28 cellular contexts compared by ENCODE assay signal in genomic region chr17:47675380-47676198, GRCh38. TPM values are rescaled to one million over a fixed set of nuclear protein-coding genes. Genes with fewer than 3 reads are reported as not detected.
DNase-seq lines count a peak whose midpoint lies in the region; ATAC-seq and TF ChIP-seq lines count a peak whose summit lies in the region.
"Had no signal": no experiment of that assay in that cellular context is flagged by ENCODE, and none has a peak within 500 bp of the region (broad histone marks: within the 10 kb centered on the region; RNA-seq: fewer than 3 reads in every experiment).

No MANE protein-coding gene starts in this region.

- DNase-seq in left ventricle myocardium superior (no peak), cardiac septum (ENCODE audit: low spot score) (no peak), nephron progenitor cell (no peak), HuH-7.5 (ENCODE audit: low spot score) (no peak)
- DNase-seq in activated T-helper 2 cell treated with anti-CD3 and anti-CD28 coated beads, Interferon-gamma antibody, Interleukin-2, Interleukin-4, amounts not matched to agents 10 μg/mL and 5 μg/mL and 100 μg/mL, durations not matched to agents 14 hours and 24 hours and 36 hours (ENCODE audit: low spot score) = no peak
- no peak for DNase-seq in effector memory CD8-positive, alpha-beta T cell
- DNase-seq: activated CD4-positive, alpha-beta T cell treated with anti-CD3 and anti-CD28 coated beads, Interleukin-2, amount 10 ng/mL, durations not matched to agents 7 days and 5 days; activated CD8-positive, alpha-beta memory T cell treated with anti-CD3 and anti-CD28 coated beads, Interleukin-2, amount 50 U/mL, for 48 hours; activated gamma-delta T cell treated with Interleukin-2 at 50 U/mL for 16 hours; amniotic stem cell; brain microvascular endothelial cell; C1 segment of cervical spinal cord; erythroblast; heart right ventricle; Karpas-422; kidney glomerular epithelial cell; MV-4-11; NCI-H1436 treated with DMSO at 0.1 percent for 48 hours; NCI-H82; sigmoid colon; stimulated activated naive CD4-positive, alpha-beta T cell treated with Interleukin-2 at 50 U/mL for 16 hours had no signal

- no peak overlapping the region for H3K4me3 ChIP-seq in HEK293 (ENCODE audit: low read depth, low read length)
- H3K4me3 ChIP-seq in skeletal muscle tissue (ENCODE audit: low read length in 3 of 3) = no peak overlapping the region
- H3K4me3 ChIP-seq: HAP-1, heart right ventricle, neural progenitor cell, sigmoid colon had no signal

- intact Hi-C loops in left ventricle myocardium superior (cut with micrococcal nuclease) (no loop called here), cardiac septum (cut with DNase I) (no loop called here)
- intact Hi-C loops in activated T-helper 2 cell treated with anti-CD3 and anti-CD28 coated beads, Interferon-gamma antibody, Interleukin-2, Interleukin-4, amounts not matched to agents 10 μg/mL and 5 μg/mL and 100 μg/mL, durations not matched to agents 14 hours and 24 hours and 36 hours (cut with micrococcal nuclease) = no loop called here

- no peaks in the 10 kb centered on the region for H3K9me3 ChIP-seq in HEK293 (ENCODE audit: control insufficient read depth, insufficient read depth, low read depth, low read length)
- H3K9me3 ChIP-seq in skeletal muscle tissue (ENCODE audit: control insufficient read depth in 3 of 3, low read length in 3 of 3) = no peaks in the 10 kb centered on the region
- H3K9me3 ChIP-seq: HAP-1, heart right ventricle, sigmoid colon had no signal

- peaks cover 99 to 100% of the 10 kb centered on the region in 2 experiments for H3K36me3 ChIP-seq in HEK293 (ENCODE audit: control insufficient read depth in 2 of 2, insufficient read depth in 1 of 2, low read length in 2 of 2)
- peaks cover 68 to 87% (median 84%) of the 10 kb centered on the region in 3 donors for H3K36me3 ChIP-seq in skeletal muscle tissue (ENCODE audit: control insufficient read depth in 3 of 3, insufficient read depth in 3 of 3, low read length in 3 of 3)

- H3K9ac ChIP-seq in skeletal muscle tissue (ENCODE audit: low read depth in 1 of 3, low read length in 3 of 3) = no peak overlapping the region
- H3K9ac ChIP-seq: neural progenitor cell had no signal

- no peak overlapping the region for H3K4me3 Mint-ChIP-seq in activated T-helper 2 cell treated with anti-CD3 and anti-CD28 coated beads, Interferon-gamma antibody, Interleukin-2, Interleukin-4, amounts not matched to agents 10 μg/mL and 5 μg/mL and 100 μg/mL, durations not matched to agents 14 hours and 24 hours and 36 hours (ENCODE audit: low read depth)
- no peak overlapping the region for H3K4me3 Mint-ChIP-seq in effector memory CD8-positive, alpha-beta T cell
- no peak overlapping the region for H3K4me3 Mint-ChIP-seq in nephron progenitor cell
- H3K4me3 Mint-ChIP-seq: activated CD4-positive, alpha-beta T cell treated with anti-CD3 and anti-CD28 coated beads, Interleukin-2, amount 10 ng/mL, durations not matched to agents 7 days and 5 days; neural progenitor cell had no signal

- peak; percentile 44 for ATAC-seq in left ventricle myocardium superior
- no peak for ATAC-seq in effector memory CD8-positive, alpha-beta T cell (replicated peaks)
- ATAC-seq: SK-N-SH treated with all-trans-retinoic acid at 6 μM for 48 hours had no signal

- no peaks in the 10 kb centered on the region for H3K27me3 ChIP-seq in skeletal muscle tissue (ENCODE audit: control insufficient read depth in 3 of 3, insufficient read depth in 3 of 3, low read length in 3 of 3)
- H3K27me3 ChIP-seq: brain microvascular endothelial cell, heart right ventricle, neural progenitor cell, sigmoid colon had no signal

- H3K4me1 ChIP-seq in HEK293 (ENCODE audit: control insufficient read depth, insufficient read depth, low read length) (no peaks in the 10 kb centered on the region), skeletal muscle tissue (ENCODE audit: control insufficient read depth in 3 of 3, insufficient read depth in 3 of 3, low read length in 3 of 3) (peaks cover 7 to 8% (median 8%) of the 10 kb centered on the region in 3 donors)
- H3K4me1 ChIP-seq: HAP-1, neural progenitor cell, sigmoid colon had no signal

- no peak for TF ChIP-seq CTCF in HEK293 (tag by site-specific recombination; IDR thresholded peaks at IDR 0.05)
- TF ChIP-seq CTCF in nephron progenitor cell (IDR thresholded peaks at IDR 0.05) = no peak

- H3K4me1 Mint-ChIP-seq in activated T-helper 2 cell treated with anti-CD3 and anti-CD28 coated beads, Interferon-gamma antibody, Interleukin-2, Interleukin-4, amounts not matched to agents 10 μg/mL and 5 μg/mL and 100 μg/mL, durations not matched to agents 14 hours and 24 hours and 36 hours (ENCODE audit: low read depth) = peaks cover 18% of the 10 kb centered on the region
- no peaks in the 10 kb centered on the region for H3K4me1 Mint-ChIP-seq in effector memory CD8-positive, alpha-beta T cell (ENCODE audit: low read depth in 2 of 2)
- H3K4me1 Mint-ChIP-seq in nephron progenitor cell = peaks cover 9% of the 10 kb centered on the region
- H3K4me1 Mint-ChIP-seq: neural progenitor cell had no signal

- POLR2A ChIA-PET in HEK293 (lab: Yijun Ruan, JAX) = interaction anchor here (1.4 to 2.7 kb wide), 2 partner anchors 26 kb away, joined by 4 to 21 read pairs; partner anchors contain the start of gene KPNB1

- no peaks in the 10 kb centered on the region for H3K27me3 Mint-ChIP-seq in activated T-helper 2 cell treated with anti-CD3 and anti-CD28 coated beads, Interferon-gamma antibody, Interleukin-2, Interleukin-4, amounts not matched to agents 10 μg/mL and 5 μg/mL and 100 μg/mL, durations not matched to agents 14 hours and 24 hours and 36 hours (ENCODE audit: low read depth)
- H3K27me3 Mint-ChIP-seq in effector memory CD8-positive, alpha-beta T cell = no peaks in the 10 kb centered on the region
- H3K27me3 Mint-ChIP-seq in nephron progenitor cell (ENCODE audit: low read depth, poor library complexity) = no peaks in the 10 kb centered on the region
- H3K27me3 Mint-ChIP-seq: activated CD4-positive, alpha-beta T cell treated with anti-CD3 and anti-CD28 coated beads, Interleukin-2, amount 10 ng/mL, durations not matched to agents 7 days and 5 days had no signal

- CTCF ChIA-PET in HEK293 (lab: Yijun Ruan, JAX) = interaction anchor here (0.6 to 9.1 kb wide), 8 partner anchors 11 to 156 kb away, joined by 3 to 107 read pairs (median 4); partner anchors contain the start of genes LRRC46 and MRPL10

- H3K27ac ChIP-seq in HEK293 (ENCODE audit: extremely low read depth, low read depth, low read length) = no peak overlapping the region
- H3K27ac ChIP-seq in skeletal muscle tissue (ENCODE audit: low read depth, low read length) = peak overlapping the region; percentile 48
- H3K27ac ChIP-seq: brain microvascular endothelial cell, neural progenitor cell, sigmoid colon had no signal

- no peaks in the 10 kb centered on the region for H3K9me3 Mint-ChIP-seq in activated T-helper 2 cell treated with anti-CD3 and anti-CD28 coated beads, Interferon-gamma antibody, Interleukin-2, Interleukin-4, amounts not matched to agents 10 μg/mL and 5 μg/mL and 100 μg/mL, durations not matched to agents 14 hours and 24 hours and 36 hours
- H3K9me3 Mint-ChIP-seq in effector memory CD8-positive, alpha-beta T cell = no peaks in the 10 kb centered on the region
- no peaks in the 10 kb centered on the region for H3K9me3 Mint-ChIP-seq in nephron progenitor cell
- H3K9me3 Mint-ChIP-seq: activated CD4-positive, alpha-beta T cell treated with anti-CD3 and anti-CD28 coated beads, Interleukin-2, amount 10 ng/mL, durations not matched to agents 7 days and 5 days; neural progenitor cell had no signal

- H3K36me3 Mint-ChIP-seq in activated T-helper 2 cell treated with anti-CD3 and anti-CD28 coated beads, Interferon-gamma antibody, Interleukin-2, Interleukin-4, amounts not matched to agents 10 μg/mL and 5 μg/mL and 100 μg/mL, durations not matched to agents 14 hours and 24 hours and 36 hours (ENCODE audit: low read depth) = peaks cover 87% of the 10 kb centered on the region
- H3K36me3 Mint-ChIP-seq in effector memory CD8-positive, alpha-beta T cell (ENCODE audit: insufficient read depth) = peaks cover 99% of the 10 kb centered on the region
- H3K36me3 Mint-ChIP-seq in nephron progenitor cell (ENCODE audit: low read depth) = peaks cover 83% of the 10 kb centered on the region

- peak overlapping the region; percentile 26 for H3K27ac Mint-ChIP-seq in activated T-helper 2 cell treated with anti-CD3 and anti-CD28 coated beads, Interferon-gamma antibody, Interleukin-2, Interleukin-4, amounts not matched to agents 10 μg/mL and 5 μg/mL and 100 μg/mL, durations not matched to agents 14 hours and 24 hours and 36 hours
- H3K27ac Mint-ChIP-seq in effector memory CD8-positive, alpha-beta T cell = peak overlapping the region in 1 of 2 donors; percentile 10
- H3K27ac Mint-ChIP-seq in nephron progenitor cell = no peak overlapping the region
- H3K27ac Mint-ChIP-seq: activated CD4-positive, alpha-beta T cell treated with anti-CD3 and anti-CD28 coated beads, Interleukin-2, amount 10 ng/mL, durations not matched to agents 7 days and 5 days; neural progenitor cell had no signal

TF ChIP-seq in HEK293, 187 proteins besides CTCF, POLR2A, EP300 and RAD21:
- TF ChIP-seq ZNF747 (tag by site-specific recombination; IDR thresholded peaks at IDR 0.05) (no peak), ZNF362 (tag by site-specific recombination; IDR thresholded peaks at IDR 0.05) (0 out of 2 replicates have a peak, but pooled peaks have one; percentile 74)

RNA-seq across cellular contexts. Expression of gene TBKBP1, which starts 18.4 kb away (rescaled TPM):
- total RNA-seq in left ventricle myocardium superior (15.9 TPM), cardiac septum (11.2 TPM), skeletal muscle tissue (7.8 TPM)
- total RNA-seq in activated T-helper 2 cell treated with anti-CD3 and anti-CD28 coated beads, Interferon-gamma antibody, Interleukin-2, Interleukin-4, amounts not matched to agents 10 μg/mL and 5 μg/mL and 100 μg/mL, durations not matched to agents 14 hours and 24 hours and 36 hours = 9.8 and 11.3 TPM in 2 replicates

RNA-seq across cellular contexts. Expression of gene KPNB1, which starts 25.9 kb away (rescaled TPM):
- total RNA-seq in left ventricle myocardium superior = 169 TPM
- 185 TPM for total RNA-seq in cardiac septum
- 687 and 692 TPM in 2 replicates for total RNA-seq in activated T-helper 2 cell treated with anti-CD3 and anti-CD28 coated beads, Interferon-gamma antibody, Interleukin-2, Interleukin-4, amounts not matched to agents 10 μg/mL and 5 μg/mL and 100 μg/mL, durations not matched to agents 14 hours and 24 hours and 36 hours
- 119 TPM for total RNA-seq in skeletal muscle tissue

RNA-seq across cellular contexts. Expression of gene TBX21, which starts 57.4 kb away (rescaled TPM):
- 0.40 TPM for total RNA-seq in left ventricle myocardium superior
- total RNA-seq in cardiac septum = 0.30 TPM
- total RNA-seq in activated T-helper 2 cell treated with anti-CD3 and anti-CD28 coated beads, Interferon-gamma antibody, Interleukin-2, Interleukin-4, amounts not matched to agents 10 μg/mL and 5 μg/mL and 100 μg/mL, durations not matched to agents 14 hours and 24 hours and 36 hours = 40.4 and 40.6 TPM in 2 replicates
- not detected for total RNA-seq in skeletal muscle tissue
- total RNA-seq: fibroblast of villous mesenchyme, lung microvascular endothelial cell had no signal

Comparison
In these comparisons a context has a peak if more than half of its experiments do, and no peak if none do; other contexts are left out.
1. RNA of gene TBX21, which starts 57.4 kb away (total RNA-seq): 40.4 to 40.6 TPM in activated T-helper 2 cell treated with anti-CD3 and anti-CD28 coated beads, Interferon-gamma antibody, Interleukin-2, Interleukin-4, amounts not matched to agents 10 μg/mL and 5 μg/mL and 100 μg/mL, durations not matched to agents 14 hours and 24 hours and 36 hours; 0.40 TPM in left ventricle myocardium superior (single experiment), 0.30 TPM in cardiac septum (single experiment) and not detected in skeletal muscle tissue (single experiment); every median in the first group is over 10 times any median in the second.